11 cellular contexts compared by ENCODE assay signal in the genomic region with DNA sequence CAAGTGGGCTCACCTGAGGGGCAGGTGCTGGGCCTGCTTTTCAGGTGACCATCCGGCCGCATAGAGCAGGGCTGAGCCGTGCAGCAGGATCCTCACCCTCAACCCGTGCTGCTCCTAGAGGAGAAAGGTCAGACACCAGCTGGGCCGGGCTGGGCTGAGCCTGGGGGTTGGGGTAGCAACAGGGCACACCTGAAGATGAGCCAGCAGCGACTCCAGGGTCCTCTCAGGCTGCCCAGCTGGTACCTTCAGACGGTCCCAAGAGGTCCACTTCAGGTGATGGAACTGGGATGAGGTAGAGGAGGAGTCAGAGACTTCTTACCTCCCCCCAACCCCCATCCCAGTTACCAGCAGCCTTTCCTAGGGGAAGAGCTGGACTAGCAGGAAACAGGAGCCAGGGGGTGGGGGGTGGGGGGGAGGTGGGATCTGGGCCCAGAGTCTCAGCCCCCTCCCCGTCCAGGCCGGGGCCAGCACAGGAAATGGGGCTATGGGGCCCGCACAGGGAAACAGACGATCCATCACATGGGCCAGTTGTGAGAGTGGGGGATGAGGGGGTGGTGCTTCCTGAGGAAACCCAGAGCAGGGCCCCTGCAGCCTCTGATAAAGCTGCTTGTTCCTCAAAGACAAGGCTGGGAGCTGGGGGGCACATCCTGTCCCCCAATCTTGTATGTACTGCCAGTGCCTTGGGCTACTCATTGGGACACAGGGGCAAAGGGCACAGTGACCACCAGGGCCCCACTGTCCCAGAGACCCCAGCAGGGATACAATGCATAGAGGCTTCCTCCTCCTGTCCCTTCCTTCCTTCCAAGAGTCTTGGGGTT. TPM values are rescaled to one million over a fixed set of nuclear protein-coding genes. Genes with fewer than 3 reads are reported as not detected.
DNase-seq lines count a peak whose midpoint lies in the region; ATAC-seq and TF ChIP-seq lines count a peak whose summit lies in the region.
"Had no signal": no experiment of that assay in that cellular context is flagged by ENCODE, and none has a peak within 500 bp of the region (broad histone marks: within the 10 kb centered on the region; RNA-seq: fewer than 3 reads in every experiment).

No MANE protein-coding gene starts in this region.

- no peak for TF ChIP-seq EP300 in stomach (IDR thresholded peaks at IDR 0.05)

- no peak for ATAC-seq in GM19452 (IDR thresholded peaks at IDR 0.05; ENCODE audit: unreplicated experiment)
- no peak for ATAC-seq in HG03175 (IDR thresholded peaks at IDR 0.05; ENCODE audit: unreplicated experiment)

- H3K27ac ChIP-seq in VCaP (peak overlapping the region; percentile 76), stomach (peak overlapping the region; percentile 69 to 94 (median 88))
- H3K27ac ChIP-seq: 22Rv1, KMS-11 had no signal

- H3K4me1 ChIP-seq in iPS-15b (ENCODE audit: control insufficient read depth, insufficient read depth, low read length) (peaks cover 5% of the 10 kb centered on the region), stomach (peaks cover 40 to 67% (median 59%) of the 10 kb centered on the region in 4 donors)

- intact Hi-C loops in stomach (cut with DNase I; ENCODE audit: low total_unique reads) = no loop called here

- TF ChIP-seq POLR2A in stomach (IDR thresholded peaks at IDR 0.05) = no peak

- peak overlapping the region; percentile 12 for H3K9ac ChIP-seq in iPS-15b (ENCODE audit: low read depth, low read length)
- H3K9ac ChIP-seq: KMS-11 had no signal

- TF ChIP-seq CTCF in VCaP (conservative IDR thresholded peaks at IDR 0.05) (no peak), stomach (IDR thresholded peaks at IDR 0.05) (no peak)

- peaks cover 21% of the 10 kb centered on the region for H3K27me3 ChIP-seq in iPS-15b (ENCODE audit: control insufficient read depth, insufficient read depth, low read length)
- no peaks in the 10 kb centered on the region for H3K27me3 ChIP-seq in stomach

- DNase-seq in DMS 273 (lab: John Stamatoyannopoulos, UW; ENCODE audit: unreplicated experiment) = peak; percentile 29
- no peak for DNase-seq in DMS 273 treated with DMSO at 0.1 percent for 48 hours (lab: John Stamatoyannopoulos, UW)
- no peak for DNase-seq in stomach
- DNase-seq in COR-L47 (lab: John Stamatoyannopoulos, UW) = no peak

- H3K4me3 ChIP-seq in iPS-15b (ENCODE audit: low read depth, low read length) (no peak overlapping the region), stomach (peak overlapping the region in 2 of 4 donors; percentile 0 to 83)

- 42 to 60% (median 53%) methylated on average over 9 to 11 of the region's 11 CpGs for WGBS in stomach, 5 donors

- H3K36me3 ChIP-seq in iPS-15b (ENCODE audit: control insufficient read depth, insufficient read depth, low read length) (no peaks in the 10 kb centered on the region), stomach (peaks cover 7 to 38% (median 28%) of the 10 kb centered on the region in 4 donors)

- H3K9me3 ChIP-seq in iPS-15b (ENCODE audit: control insufficient read depth, insufficient read depth, low read length) (no peaks in the 10 kb centered on the region), stomach (no peaks in the 10 kb centered on the region)

RNA-seq across cellular contexts. Expression of a gene that starts 3.0 kb away (rescaled TPM):
- 1 to 10 TPM in 3 of 5 donors, not detected in 2; 1.8 to 3.3 (median 2.3) TPM for total RNA-seq in stomach
- 10 to 100 TPM in 1 of 3 donors, 1 to 10 TPM in 2; 4.4 to 15.0 (median 5.5) TPM for polyA plus RNA-seq in stomach

RNA-seq across cellular contexts. Expression of a gene that starts 6.4 kb away (rescaled TPM):
- under 1 TPM in 2 of 5 donors, not detected in 3; under 0.01 to 0.73 TPM for total RNA-seq in stomach
- under 1 TPM in 1 of 3 donors, not detected in 2; 0.18 TPM for polyA plus RNA-seq in stomach
- total RNA-seq: fibroblast of lung had no signal
- polyA plus RNA-seq: fibroblast of lung had no signal

RNA-seq across cellular contexts. Expression of a gene that starts 7.7 kb away (rescaled TPM):
- 100 to 1,000 TPM in 1 of 5 donors, 10 to 100 TPM in 4; 36.2 to 250 (median 76.3) TPM for total RNA-seq in stomach
- polyA plus RNA-seq in stomach = 10 to 100 TPM; 27.2 to 56.2 (median 30.2) TPM

RNA-seq across cellular contexts. Expression of a gene that starts 19.8 kb away (rescaled TPM):
- total RNA-seq in stomach = 10 to 100 TPM; 16.8 to 68.3 (median 36.4) TPM
- 10 to 100 TPM in 2 of 3 donors, 1 to 10 TPM in 1; 7.7 to 16.1 (median 11.5) TPM for polyA plus RNA-seq in stomach

RNA-seq across cellular contexts. Expression of a gene that starts 50.3 kb away (rescaled TPM):
- 1 to 10 TPM in 3 of 5 donors, not detected in 2; 2.3 to 7.0 (median 2.8) TPM for total RNA-seq in stomach
- polyA plus RNA-seq in stomach = 1 to 10 TPM; 1.5 to 4.3 (median 2.0) TPM
